Comparison of ENCODE assay signal across 8 cellular contexts in the genomic region with DNA sequence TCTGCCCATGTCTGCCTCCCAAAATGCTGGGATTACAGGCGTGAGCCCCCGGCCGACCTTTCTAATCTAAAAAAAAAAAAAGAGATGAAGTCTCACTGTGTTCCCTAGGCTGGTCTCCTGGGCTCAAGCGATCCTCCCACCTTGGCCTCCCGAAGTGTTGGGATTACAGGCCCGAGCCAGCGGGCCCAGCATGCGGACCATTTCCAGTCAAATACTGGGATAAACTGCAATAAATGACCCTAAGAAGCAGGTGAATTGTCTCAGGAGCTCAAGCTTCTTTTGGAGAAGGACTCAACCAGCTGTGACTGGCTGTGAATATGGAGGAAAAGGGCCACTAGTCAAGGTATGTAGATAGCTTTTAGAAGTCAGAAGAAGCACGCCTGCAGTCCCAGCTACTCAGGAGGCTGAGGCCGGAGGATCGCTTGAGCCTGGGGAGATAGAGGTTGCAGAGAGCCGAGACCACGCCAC. TPM values are rescaled to one million over a fixed set of nuclear protein-coding genes. Genes with fewer than 3 reads are reported as not detected.
DNase-seq lines count a peak whose midpoint lies in the region; TF ChIP-seq lines count a peak whose summit lies in the region.

No MANE protein-coding gene starts in this region.

- H3K9me3 ChIP-seq in DOHH2 (ENCODE audit: control insufficient read depth, insufficient read depth, low read length), result no peaks in the 10 kb centered on the region
- H3K9me3 ChIP-seq in duodenal mucosa (ENCODE audit: control insufficient read depth in 1 of 2, low read length in 2 of 2), result no peaks in the 10 kb centered on the region
- H3K9me3 ChIP-seq in neural progenitor cell (ENCODE audit: low read depth), result no peaks in the 10 kb centered on the region

- H3K36me3 Mint-ChIP-seq in neural progenitor cell, result peaks cover 5% of the 10 kb centered on the region

- in situ Hi-C loops in GM13977 (cut with MboI; ENCODE audit: low pct_unique_long_range_greater_than_20kb, low sequenced_read_pairs, unreplicated experiment), result no loop called here

- peak overlapping the region; percentile 59 for H3K27ac ChIP-seq in DOHH2 (ENCODE audit: low read depth, low read length)
- H3K27ac ChIP-seq in duodenal mucosa (ENCODE audit: low read depth, low read length), result peak overlapping the region; percentile 60
- H3K27ac ChIP-seq in neural progenitor cell, result no peak overlapping the region

- TF ChIP-seq CTCF in DOHH2 (IDR thresholded peaks at IDR 0.05; ENCODE audit: low read depth, low read length, poor library complexity, severe bottlenecking) (no peak), LNCaP clone FGC (IDR thresholded peaks at IDR 0.05; ENCODE audit: control insufficient read depth, extremely low read depth, insufficient read depth) (no peak), neural progenitor cell (IDR thresholded peaks at IDR 0.05) (no peak), GM13977 (IDR thresholded peaks at IDR 0.05; ENCODE audit: extremely low read depth, insufficient read depth, missing control alignments) (no peak)

- no peaks in the 10 kb centered on the region for H3K9me2 ChIP-seq in DOHH2 (replicated peaks; ENCODE audit: control insufficient read depth, low read length)

- H3K36me3 ChIP-seq in DOHH2 (ENCODE audit: control insufficient read depth, low read length), result peaks cover 13% of the 10 kb centered on the region; the same call in 1 of the 2 replicates
- H3K36me3 ChIP-seq in duodenal mucosa (ENCODE audit: control insufficient read depth in 1 of 2, insufficient read depth in 2 of 2, low read length in 2 of 2), result no peaks in the 10 kb centered on the region
- no peaks in the 10 kb centered on the region for H3K36me3 ChIP-seq in neural progenitor cell

- no peaks in the 10 kb centered on the region for H3K9me3 Mint-ChIP-seq in neural progenitor cell

- no peak for DNase-seq in LNCaP clone FGC (ENCODE audit: low read depth)
- no peak for DNase-seq in neural progenitor cell (ENCODE audit: low spot score)
- no peak for DNase-seq in GM13977 (ENCODE audit: low spot score)
- DNase-seq in ureter (ENCODE audit: low spot score), result no peak
- no peak for DNase-seq in activated CD4-positive, alpha-beta T cell treated with anti-CD3 and anti-CD28 coated beads for 1 hour
- no peak for DNase-seq in COLO829 (ENCODE audit: low spot score)

- peak overlapping the region; percentile 90 for H3K4me3 Mint-ChIP-seq in neural progenitor cell

- H3K4me1 Mint-ChIP-seq in neural progenitor cell, result peaks cover 23% of the 10 kb centered on the region

- H2AFZ ChIP-seq in neural progenitor cell (replicated peaks), result peak overlapping the region; percentile 65

- H3K4me1 ChIP-seq in DOHH2 (ENCODE audit: control insufficient read depth, low read length) (peaks cover 35% of the 10 kb centered on the region), duodenal mucosa (ENCODE audit: control insufficient read depth in 1 of 2, insufficient read depth in 2 of 2, low read length in 2 of 2) (peaks cover 7 to 11% of the 10 kb centered on the region in 2 donors), neural progenitor cell (peaks cover 4% of the 10 kb centered on the region)

- peak overlapping the region; percentile 70 for H3K27ac Mint-ChIP-seq in neural progenitor cell

- H3K4me3 ChIP-seq in DOHH2 (ENCODE audit: low read length) (peak overlapping the region; percentile 84), LNCaP clone FGC (ENCODE audit: low read depth, low read length) (peak overlapping the region; percentile 90), duodenal mucosa (ENCODE audit: low read depth in 1 of 2, low read length in 2 of 2) (peak overlapping the region; percentile 82 to 89), neural progenitor cell (peak overlapping the region; percentile 79)

- H3K4me2 ChIP-seq in DOHH2 (ENCODE audit: low read length) (peak overlapping the region; percentile 97), neural progenitor cell (peak overlapping the region; percentile 69)

- no peaks in the 10 kb centered on the region for H3K27me3 ChIP-seq in DOHH2 (ENCODE audit: control insufficient read depth, low read length)
- no peaks in the 10 kb centered on the region for H3K27me3 ChIP-seq in duodenal mucosa (ENCODE audit: control insufficient read depth in 1 of 2, insufficient read depth in 2 of 2, low read length in 2 of 2)
- H3K27me3 ChIP-seq in neural progenitor cell, result no peaks in the 10 kb centered on the region

- H3K79me2 ChIP-seq in DOHH2 (ENCODE audit: control insufficient read depth, low read length) (peaks cover 42% of the 10 kb centered on the region), neural progenitor cell (ENCODE audit: low read depth) (peaks cover 36% of the 10 kb centered on the region)

- peaks cover 3% of the 10 kb centered on the region for H3K27me3 Mint-ChIP-seq in neural progenitor cell (ENCODE audit: insufficient read depth, low read depth)

- H4K20me1 ChIP-seq in DOHH2 (ENCODE audit: control insufficient read depth, insufficient read depth, low read depth, low read length), result no peaks in the 10 kb centered on the region
- H4K20me1 ChIP-seq in neural progenitor cell (ENCODE audit: low read depth), result no peaks in the 10 kb centered on the region

- H3F3A ChIP-seq in DOHH2 (ENCODE audit: control insufficient read depth, insufficient read depth) (peaks cover 19% of the 10 kb centered on the region), neural progenitor cell (ENCODE audit: low read depth) (peaks cover 15% of the 10 kb centered on the region)

- H3K9ac ChIP-seq in duodenal mucosa (ENCODE audit: low read depth in 1 of 2, low read length in 2 of 2) (peak overlapping the region; percentile 60 to 78), neural progenitor cell (no peak overlapping the region)

RNA-seq across cellular contexts. Expression of gene CREM, which starts 0.6 kb away (rescaled TPM):
- total RNA-seq in neural progenitor cell (ENCODE audit: low replicate concordance) (61.2 and 74.2 TPM in 2 replicates), ureter (32.6 TPM)

RNA-seq across cellular contexts. Expression of gene CUL2, which starts 36.0 kb away (rescaled TPM):
- total RNA-seq in neural progenitor cell (ENCODE audit: low replicate concordance) (29.7 and 40.3 TPM in 2 replicates), ureter (35.8 TPM)
